In the genomic region with DNA sequence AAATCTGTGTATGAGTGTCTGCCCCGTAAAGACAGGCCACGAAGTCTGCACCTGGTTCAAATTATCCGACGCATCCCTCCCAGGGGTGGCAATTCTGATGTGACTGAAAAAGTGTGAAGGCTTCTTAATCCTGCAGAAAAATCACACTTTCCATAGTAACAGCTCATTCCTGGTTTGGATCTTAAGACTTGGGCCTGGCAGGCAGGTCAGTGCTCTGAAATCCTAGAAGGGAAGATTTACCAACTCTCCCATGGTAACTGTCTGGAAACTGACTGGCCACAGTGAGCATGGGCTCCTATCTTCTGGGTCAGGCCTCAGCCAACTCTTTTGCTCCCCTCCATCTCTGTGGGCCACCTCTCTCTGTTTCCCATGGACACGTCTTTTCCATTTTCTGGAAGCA, we compare ENCODE assay signal across 13 cellular contexts.
DNase-seq lines count a peak whose midpoint lies in the region; ATAC-seq, FAIRE-seq and TF ChIP-seq lines count a peak whose summit lies in the region.
"Had no signal": no experiment of that assay in that cellular context is flagged by ENCODE, and none has a peak within 500 bp of the region (broad histone marks: within the 10 kb centered on the region; RNA-seq: fewer than 3 reads in every experiment).

No MANE protein-coding gene starts in this region.

- H3K79me2 ChIP-seq in PC-3 (ENCODE audit: low read length): no peaks in the 10 kb centered on the region
- no peaks in the 10 kb centered on the region for H3K79me2 ChIP-seq in endothelial cell of umbilical vein (ENCODE audit: control insufficient read depth, insufficient read depth, low read length)

- dilution Hi-C loops in endothelial cell of umbilical vein (cut with MboI; ENCODE audit: extremely low pct_ligation_motif_present, low sequenced_read_pairs): no loop called here

- H3K9me3 ChIP-seq in A549 (no peaks in the 10 kb centered on the region), PC-3 (ENCODE audit: low read length) (no peaks in the 10 kb centered on the region), endothelial cell of umbilical vein (replicated peaks; ENCODE audit: control insufficient read depth, insufficient read depth, low read length) (no peaks in the 10 kb centered on the region), small intestine (ENCODE audit: control insufficient read depth, low read depth) (no peaks in the 10 kb centered on the region)
- H3K9me3 ChIP-seq: ascending aorta, upper lobe of left lung had no signal

- peak overlapping the region; percentile 99 for H3K27ac Mint-ChIP-seq in neural crest cell (ENCODE audit: unreplicated experiment)
- no peak overlapping the region for H3K27ac Mint-ChIP-seq in activated T-helper 1 cell treated with anti-CD3 and anti-CD28 coated beads, Interleukin-12 subunit alpha, Interleukin-12 subunit beta, Interleukin-2, Interleukin-4 antibody, amounts not matched to agents 30 ng/mL and 10 ng/mL and 1 ng/mL, durations not matched to agents 14 hours and 24 hours and 36 hours
- H3K27ac Mint-ChIP-seq: activated CD8-positive, alpha-beta T cell treated with anti-CD3 and anti-CD28 coated beads for 36 hours; activated T-helper 2 cell treated with anti-CD3 and anti-CD28 coated beads, Interferon-gamma antibody, Interleukin-2, Interleukin-4, amounts not matched to agents 10 μg/mL and 5 μg/mL and 100 μg/mL, durations not matched to agents 14 hours and 24 hours and 36 hours had no signal

- H3K36me3 ChIP-seq in PC-3 (ENCODE audit: low read depth, low read length) (no peaks in the 10 kb centered on the region), endothelial cell of umbilical vein (ENCODE audit: control insufficient read depth in 2 of 2, extremely low read depth in 1 of 2, insufficient read depth in 2 of 2, low read length in 2 of 2) (no peaks in the 10 kb centered on the region), small intestine (ENCODE audit: control insufficient read depth in 2 of 2, insufficient read depth in 2 of 2, low read length in 2 of 2) (peaks cover 0 to 2% of the 10 kb centered on the region in 2 donors)
- H3K36me3 ChIP-seq: ascending aorta, upper lobe of left lung had no signal

- TF ChIP-seq CTCF in A549 (IDR thresholded peaks at IDR 0.05) (no peak), PC-3 (conservative IDR thresholded peaks at IDR 0.05; ENCODE audit: low read depth, low read length) (no peak), endothelial cell of umbilical vein (IDR thresholded peaks at IDR 0.05; ENCODE audit: extremely low read depth in 1 of 2, insufficient read depth in 1 of 2, low read depth in 1 of 2, low read length in 2 of 2) (no peak), neural crest cell (conservative IDR thresholded peaks at IDR 0.05) (no peak)

- H3K4me1 Mint-ChIP-seq in neural crest cell: peaks cover 36% of the 10 kb centered on the region
- peaks cover 16% of the 10 kb centered on the region for H3K4me1 Mint-ChIP-seq in activated T-helper 1 cell treated with anti-CD3 and anti-CD28 coated beads, Interleukin-12 subunit alpha, Interleukin-12 subunit beta, Interleukin-2, Interleukin-4 antibody, amounts not matched to agents 30 ng/mL and 10 ng/mL and 1 ng/mL, durations not matched to agents 14 hours and 24 hours and 36 hours (ENCODE audit: low read depth)

- H3K9me1 ChIP-seq in endothelial cell of umbilical vein (replicated peaks; ENCODE audit: control insufficient read depth, extremely low read depth, insufficient read depth, low read length): no peaks in the 10 kb centered on the region

- FAIRE-seq in A549 (lab: Jason Lieb, UNC) (no peak), endothelial cell of umbilical vein (lab: Jason Lieb, UNC) (no peak), small intestine (lab: Jason Lieb, UNC) (no peak)
- FAIRE-seq: A204.1 had no signal

- CTCF ChIA-PET in A549 (lab: Yijun Ruan, JAX): interaction anchor here (2.1 kb wide), 1 partner anchor 166 kb away, joined by 6 read pairs; no protein-coding TSS in a partner anchor
- CTCF ChIA-PET in PC-3 (lab: Charles Lee): no interaction called here
- CTCF ChIA-PET in endothelial cell of umbilical vein (lab: Charles Lee): interaction anchor here (0.8 to 3.6 kb wide), 19 partner anchors 12 to 166 kb away, joined by 3 to 49 read pairs (median 4); partner anchors contain the start of gene LIPG

- H3K4me1 ChIP-seq in A549 (peaks cover 37% of the 10 kb centered on the region), PC-3 (ENCODE audit: insufficient read depth, low read length) (peaks cover 23% of the 10 kb centered on the region), endothelial cell of umbilical vein (ENCODE audit: control insufficient read depth, extremely low read depth, insufficient read depth, low read length) (peaks cover 46% of the 10 kb centered on the region), small intestine (ENCODE audit: control insufficient read depth in 2 of 2, insufficient read depth in 1 of 2, low read depth in 1 of 2, low read length in 1 of 2) (peaks cover 2 to 26% of the 10 kb centered on the region in 2 donors)
- H3K4me1 ChIP-seq: ascending aorta had no signal

- H3K27me3 ChIP-seq in PC-3 (ENCODE audit: low read length): no peaks in the 10 kb centered on the region
- H3K27me3 ChIP-seq in endothelial cell of umbilical vein (ENCODE audit: control insufficient read depth in 2 of 2, insufficient read depth in 2 of 2, low read length in 2 of 2): no peaks in the 10 kb centered on the region
- no peaks in the 10 kb centered on the region for H3K27me3 ChIP-seq in small intestine (ENCODE audit: control insufficient read depth in 2 of 2, insufficient read depth in 2 of 2, low read length in 2 of 2)
- H3K27me3 ChIP-seq: ascending aorta, upper lobe of left lung had no signal

- intact Hi-C loops in PC-3 (cut with micrococcal nuclease) (no loop called here), endothelial cell of umbilical vein (cut with micrococcal nuclease) (loop anchor here (1.0 to 5.0 kb wide), 4 partner anchors 35 to 214 kb away; partner anchors contain the start of gene ACAA2)
- intact Hi-C loops in activated T-helper 1 cell treated with anti-CD3 and anti-CD28 coated beads, Interleukin-12 subunit alpha, Interleukin-12 subunit beta, Interleukin-2, Interleukin-4 antibody, amounts not matched to agents 30 ng/mL and 10 ng/mL and 1 ng/mL, durations not matched to agents 14 hours and 24 hours and 36 hours (cut with micrococcal nuclease): no loop called here

- H3K4me2 ChIP-seq in A549: no peak overlapping the region
- no peak overlapping the region for H3K4me2 ChIP-seq in PC-3 (ENCODE audit: low read length)
- H3K4me2 ChIP-seq in endothelial cell of umbilical vein (ENCODE audit: insufficient read depth, low read length): peak overlapping the region; percentile 3

- H3K27ac ChIP-seq in A549: peak overlapping the region; percentile 47 to 51; a peak in 3 of 6 replicates
- peak overlapping the region; percentile 64 for H3K27ac ChIP-seq in PC-3 (ENCODE audit: low read length)
- peak overlapping the region; percentile 94 for H3K27ac ChIP-seq in endothelial cell of umbilical vein (ENCODE audit: insufficient read depth, low read depth, low read length)
- H3K27ac ChIP-seq in small intestine (ENCODE audit: low read depth in 1 of 2, low read length in 1 of 2): peak overlapping the region in 1 of 2 donors; percentile 53
- H3K27ac ChIP-seq: ascending aorta had no signal

- H3K27me3 Mint-ChIP-seq in neural crest cell (ENCODE audit: low read depth): no peaks in the 10 kb centered on the region
- H3K27me3 Mint-ChIP-seq in activated T-helper 1 cell treated with anti-CD3 and anti-CD28 coated beads, Interleukin-12 subunit alpha, Interleukin-12 subunit beta, Interleukin-2, Interleukin-4 antibody, amounts not matched to agents 30 ng/mL and 10 ng/mL and 1 ng/mL, durations not matched to agents 14 hours and 24 hours and 36 hours (ENCODE audit: insufficient read depth): peaks cover 24% of the 10 kb centered on the region

- DNase-seq in A549 (ENCODE audit: low read depth in 1 of 2, low spot score in 1 of 2) (no peak), PC-3 (no peak), endothelial cell of umbilical vein (ENCODE audit: low read depth, low spot score) (no peak), neural crest cell (ENCODE audit: low read depth, low spot score) (no peak), NK-92 (lab: John Stamatoyannopoulos, UW; ENCODE audit: unreplicated experiment) (no peak), small intestine (no peak)
- no peak for DNase-seq in activated T-helper 1 cell treated with anti-CD3 and anti-CD28 coated beads, Interleukin-12 subunit alpha, Interleukin-12 subunit beta, Interleukin-2, Interleukin-4 antibody, amounts not matched to agents 30 ng/mL and 10 ng/mL and 1 ng/mL, durations not matched to agents 14 hours and 24 hours and 36 hours (ENCODE audit: low spot score)
- DNase-seq in stimulated activated naive CD4-positive, alpha-beta T cell treated with Interleukin-2 at 50 U/mL for 16 hours (lab: John Stamatoyannopoulos, UW): no peak
- DNase-seq: activated CD8-positive, alpha-beta T cell treated with anti-CD3 and anti-CD28 coated beads for 36 hours had no signal

- no peaks in the 10 kb centered on the region for H3K9me2 ChIP-seq in PC-3 (replicated peaks; ENCODE audit: low read length)

- WGBS in A549 (ENCODE audit: missing lambda C conversion rate): 93% methylated on average over 5 of the region's 5 CpGs
- WGBS in small intestine, 3 donors: 80 to 92% (median 90%) methylated on average over 5 of the region's 5 CpGs

- no peak for TF ChIP-seq RAD21 in A549 (conservative IDR thresholded peaks at IDR 0.05 in 1 of 2, IDR thresholded peaks at IDR 0.05 in 1 of 2)

- H3K9ac ChIP-seq in PC-3 (ENCODE audit: low read length) (no peak overlapping the region; the same call in 1 of the 2 replicates), endothelial cell of umbilical vein (replicated peaks; ENCODE audit: extremely low read depth, insufficient read depth, low read length) (peak overlapping the region; percentile 39)

- H3K4me3 Mint-ChIP-seq in neural crest cell: peak overlapping the region; percentile 71
- no peak overlapping the region for H3K4me3 Mint-ChIP-seq in activated T-helper 1 cell treated with anti-CD3 and anti-CD28 coated beads, Interleukin-12 subunit alpha, Interleukin-12 subunit beta, Interleukin-2, Interleukin-4 antibody, amounts not matched to agents 30 ng/mL and 10 ng/mL and 1 ng/mL, durations not matched to agents 14 hours and 24 hours and 36 hours
- H3K4me3 Mint-ChIP-seq: activated CD8-positive, alpha-beta T cell treated with anti-CD3 and anti-CD28 coated beads for 36 hours had no signal

- H2AFZ ChIP-seq in PC-3 (ENCODE audit: low read length): no peak overlapping the region
- H2AFZ ChIP-seq in endothelial cell of umbilical vein (ENCODE audit: low read depth, low read length): no peak overlapping the region

- H3K4me3 ChIP-seq in A549 (no peak overlapping the region), PC-3 (ENCODE audit: low read length) (no peak overlapping the region), endothelial cell of umbilical vein (replicated peaks in 1 of 3; ENCODE audit: insufficient read depth in 1 of 3, low read depth in 1 of 3, low read length in 3 of 3) (no peak overlapping the region), small intestine (ENCODE audit: low read depth in 1 of 2, low read length in 2 of 2) (no peak overlapping the region)
- H3K4me3 ChIP-seq: ascending aorta, upper lobe of left lung had no signal

- ATAC-seq in A549: no peak
- ATAC-seq in PC-3: no peak
- ATAC-seq: activated CD8-positive, alpha-beta T cell treated with anti-CD3 and anti-CD28 coated beads for 36 hours had no signal

- no peak for TF ChIP-seq POLR2A in A549 (IDR thresholded peaks at IDR 0.05; ENCODE audit: low read length)
- no peak for TF ChIP-seq POLR2A in endothelial cell of umbilical vein (IDR thresholded peaks at IDR 0.05; ENCODE audit: low read depth, low read length)

- no peaks in the 10 kb centered on the region for H4K20me1 ChIP-seq in PC-3 (ENCODE audit: low read length)
- no peaks in the 10 kb centered on the region for H4K20me1 ChIP-seq in endothelial cell of umbilical vein (replicated peaks; ENCODE audit: control insufficient read depth, extremely low read depth, insufficient read depth, low read length)

- POLR2A ChIA-PET in A549 (lab: Yijun Ruan, JAX) (no interaction called here), PC-3 (lab: Charles Lee; ENCODE audit: unreplicated experiment) (no interaction called here), endothelial cell of umbilical vein (lab: Charles Lee) (interaction anchor here (0.7 kb wide), 1 partner anchor 67 kb away, joined by 5 read pairs; no protein-coding TSS in a partner anchor)

- no peaks in the 10 kb centered on the region for H3K9me3 Mint-ChIP-seq in neural crest cell
- H3K9me3 Mint-ChIP-seq in activated T-helper 1 cell treated with anti-CD3 and anti-CD28 coated beads, Interleukin-12 subunit alpha, Interleukin-12 subunit beta, Interleukin-2, Interleukin-4 antibody, amounts not matched to agents 30 ng/mL and 10 ng/mL and 1 ng/mL, durations not matched to agents 14 hours and 24 hours and 36 hours: no peaks in the 10 kb centered on the region
- H3K9me3 Mint-ChIP-seq: activated CD8-positive, alpha-beta T cell treated with anti-CD3 and anti-CD28 coated beads for 36 hours; activated T-helper 2 cell treated with anti-CD3 and anti-CD28 coated beads, Interferon-gamma antibody, Interleukin-2, Interleukin-4, amounts not matched to agents 10 μg/mL and 5 μg/mL and 100 μg/mL, durations not matched to agents 14 hours and 24 hours and 36 hours had no signal

- no peaks in the 10 kb centered on the region for H3K36me3 Mint-ChIP-seq in neural crest cell (ENCODE audit: low read depth)
- H3K36me3 Mint-ChIP-seq in activated T-helper 1 cell treated with anti-CD3 and anti-CD28 coated beads, Interleukin-12 subunit alpha, Interleukin-12 subunit beta, Interleukin-2, Interleukin-4 antibody, amounts not matched to agents 30 ng/mL and 10 ng/mL and 1 ng/mL, durations not matched to agents 14 hours and 24 hours and 36 hours (ENCODE audit: low read depth): no peaks in the 10 kb centered on the region

- no peaks in the 10 kb centered on the region for H3F3A ChIP-seq in PC-3 (ENCODE audit: low read length, unreplicated experiment)

- BruUV-seq in PC-3 (replicated peaks; lab: Mats Ljungman, UMichigan) (no TSS peak), endothelial cell of umbilical vein (replicated peaks; lab: Mats Ljungman, UMichigan) (TSS peak; percentile 98)

- TF ChIP-seq EP300 in A549 (IDR thresholded peaks at IDR 0.05): no peak
